Comparison of ENCODE assay signal across 8 cellular contexts in genomic region chr4:2937146-2937857, GRCh38. TPM values are rescaled to one million over a fixed set of nuclear protein-coding genes. Genes with fewer than 3 reads are reported as not detected.
DNase-seq lines count a peak whose midpoint lies in the region; ATAC-seq and TF ChIP-seq lines count a peak whose summit lies in the region.

No MANE protein-coding gene starts in this region.

- peaks cover 18% of the 10 kb centered on the region; the same call in 1 of the 2 replicates for H4K20me1 ChIP-seq in Karpas-422 (ENCODE audit: insufficient read depth, low read depth, low read length)

- no peak overlapping the region for H3K27ac Mint-ChIP-seq in progenitor cell of endocrine pancreas

- ATAC-seq in GM19395 (IDR thresholded peaks at IDR 0.05; ENCODE audit: unreplicated experiment) (no peak), GM21576 (IDR thresholded peaks at IDR 0.05; ENCODE audit: unreplicated experiment) (no peak)

- H3K4me3 ChIP-seq in Karpas-422 (ENCODE audit: low read length) (peak overlapping the region; percentile 77; the same call in 1 of the 2 replicates), breast epithelium (peak overlapping the region in 2 of 3 donors; percentile 11 to 43)

- no peaks in the 10 kb centered on the region for H3K9me3 ChIP-seq in Karpas-422 (ENCODE audit: low read length)
- H3K9me3 ChIP-seq in breast epithelium: no peaks in the 10 kb centered on the region

- intact Hi-C loops in breast epithelium (cut with DNase I; ENCODE audit: low total_unique reads): no loop called here

- peak overlapping the region; percentile 77 for H3K4me2 ChIP-seq in Karpas-422 (ENCODE audit: low read depth, low read length, poor library complexity, severe bottlenecking)

- TF ChIP-seq CTCF in GM10266 (IDR thresholded peaks at IDR 0.05; ENCODE audit: control insufficient read depth, insufficient read depth, low read depth, missing control alignments): no peak
- TF ChIP-seq CTCF in breast epithelium (IDR thresholded peaks at IDR 0.05): no peak
- no peak for TF ChIP-seq CTCF in progenitor cell of endocrine pancreas (IDR thresholded peaks at IDR 0.05; ENCODE audit: unreplicated experiment)

- H3K9me3 Mint-ChIP-seq in progenitor cell of endocrine pancreas (ENCODE audit: low read depth): no peaks in the 10 kb centered on the region

- peaks cover 25% of the 10 kb centered on the region for H3K36me3 ChIP-seq in Karpas-422 (ENCODE audit: insufficient read depth, low read length)
- no peaks in the 10 kb centered on the region for H3K36me3 ChIP-seq in breast epithelium

- H3K4me1 ChIP-seq in Karpas-422 (ENCODE audit: low read length) (peaks cover 41% of the 10 kb centered on the region), breast epithelium (peaks cover 11 to 32% of the 10 kb centered on the region in 2 donors)

- H3K4me1 Mint-ChIP-seq in progenitor cell of endocrine pancreas (ENCODE audit: low read depth): peaks cover 12% of the 10 kb centered on the region

- H3K4me3 Mint-ChIP-seq in progenitor cell of endocrine pancreas (ENCODE audit: low read depth): peak overlapping the region; percentile 81

- no peak for TF ChIP-seq POLR2A in breast epithelium (IDR thresholded peaks at IDR 0.05)

- H3K27ac ChIP-seq in Karpas-422 (ENCODE audit: low read length) (peak overlapping the region; percentile 38; the same call in 1 of the 2 replicates), breast epithelium (peak overlapping the region; percentile 93 to 95)

- H3K27me3 Mint-ChIP-seq in progenitor cell of endocrine pancreas: no peaks in the 10 kb centered on the region

- no peak overlapping the region for H2AFZ ChIP-seq in Karpas-422 (ENCODE audit: low read length)

- DNase-seq in GM10266 (ENCODE audit: extremely low spot score) (peak; percentile 58), Karpas-422 (no peak), breast epithelium (ENCODE audit: low spot score in 2 of 2) (peak; percentile 65 to 90), progenitor cell of endocrine pancreas (ENCODE audit: low spot score, unreplicated experiment) (no peak), NCI-H82 treated with DMSO at 0.1 percent for 48 hours (lab: John Stamatoyannopoulos, UW; ENCODE audit: unreplicated experiment) (no peak), T-helper 9 cell (no peak)

- peaks cover 8% of the 10 kb centered on the region; the same call in 1 of the 2 replicates for H3K79me2 ChIP-seq in Karpas-422 (ENCODE audit: low read length)

- H3K9ac ChIP-seq in Karpas-422 (ENCODE audit: low read length): peak overlapping the region; percentile 86

- no peaks in the 10 kb centered on the region for H3K27me3 ChIP-seq in Karpas-422 (ENCODE audit: low read length)
- H3K27me3 ChIP-seq in breast epithelium: no peaks in the 10 kb centered on the region

- H3K9me2 ChIP-seq in Karpas-422 (replicated peaks; ENCODE audit: insufficient read depth, low read length): no peaks in the 10 kb centered on the region

- peaks cover 8% of the 10 kb centered on the region for H3K36me3 Mint-ChIP-seq in progenitor cell of endocrine pancreas (ENCODE audit: insufficient read depth)

RNA-seq across cellular contexts. Expression of gene NOP14, which starts 25.9 kb away (rescaled TPM):
- 19.2 and 27.6 TPM in 2 replicates for total RNA-seq in Karpas-422 (2014; rRNA removed; shearing (Covaris generic); ENCODE audit: low replicate concordance)
- total RNA-seq in breast epithelium (10 to 100 TPM; 21.2 to 33.1 (median 23.4) TPM), progenitor cell of endocrine pancreas (31.5 and 33.4 TPM in 2 replicates)

RNA-seq across cellular contexts. Expression of gene GRK4, which starts 26.1 kb away (rescaled TPM):
- 3.0 and 3.8 TPM in 2 replicates for total RNA-seq in Karpas-422 (2014; rRNA removed; shearing (Covaris generic); ENCODE audit: low replicate concordance)
- total RNA-seq in breast epithelium (1 to 10 TPM; 3.8 to 6.9 (median 5.8) TPM), progenitor cell of endocrine pancreas (14.9 and 16.2 TPM in 2 replicates)

Comparison
In these comparisons a context has a peak if more than half of its experiments do, and no peak if none do; other contexts are left out.
1. DNase-seq: peak in GM10266 (single experiment) and breast epithelium (2 of 2); none in Karpas-422 (single experiment), progenitor cell of endocrine pancreas (single experiment), NCI-H82 treated with DMSO at 0.1 percent for 48 hours (single experiment) and T-helper 9 cell (single experiment).